Comparison of ENCODE assay signal across 2 cellular contexts in genomic region chr17:76528528-76529223, GRCh38.
TF ChIP-seq lines count a peak whose summit lies in the region.

No MANE protein-coding gene starts in this region.

TF ChIP-seq in HCT116, 20 proteins besides CTCF, POLR2A, EP300 and RAD21:
- TF ChIP-seq JUND (IDR thresholded peaks at IDR 0.05) (no peak), SIN3A (IDR thresholded peaks at IDR 0.05; ENCODE audit: low read depth) (no peak), ATF3 (IDR thresholded peaks at IDR 0.05) (no peak), ZBTB33 (IDR thresholded peaks at IDR 0.05; ENCODE audit: extremely low read depth, insufficient replicate concordance, low read length) (no peak), EZH2 (IDR thresholded peaks at IDR 0.05) (no peak), SP1 (IDR thresholded peaks at IDR 0.05; ENCODE audit: low read depth) (no peak), EGR1 (IDR thresholded peaks at IDR 0.05; ENCODE audit: low read depth) (no peak)
- TF ChIP-seq, protein P1, sequence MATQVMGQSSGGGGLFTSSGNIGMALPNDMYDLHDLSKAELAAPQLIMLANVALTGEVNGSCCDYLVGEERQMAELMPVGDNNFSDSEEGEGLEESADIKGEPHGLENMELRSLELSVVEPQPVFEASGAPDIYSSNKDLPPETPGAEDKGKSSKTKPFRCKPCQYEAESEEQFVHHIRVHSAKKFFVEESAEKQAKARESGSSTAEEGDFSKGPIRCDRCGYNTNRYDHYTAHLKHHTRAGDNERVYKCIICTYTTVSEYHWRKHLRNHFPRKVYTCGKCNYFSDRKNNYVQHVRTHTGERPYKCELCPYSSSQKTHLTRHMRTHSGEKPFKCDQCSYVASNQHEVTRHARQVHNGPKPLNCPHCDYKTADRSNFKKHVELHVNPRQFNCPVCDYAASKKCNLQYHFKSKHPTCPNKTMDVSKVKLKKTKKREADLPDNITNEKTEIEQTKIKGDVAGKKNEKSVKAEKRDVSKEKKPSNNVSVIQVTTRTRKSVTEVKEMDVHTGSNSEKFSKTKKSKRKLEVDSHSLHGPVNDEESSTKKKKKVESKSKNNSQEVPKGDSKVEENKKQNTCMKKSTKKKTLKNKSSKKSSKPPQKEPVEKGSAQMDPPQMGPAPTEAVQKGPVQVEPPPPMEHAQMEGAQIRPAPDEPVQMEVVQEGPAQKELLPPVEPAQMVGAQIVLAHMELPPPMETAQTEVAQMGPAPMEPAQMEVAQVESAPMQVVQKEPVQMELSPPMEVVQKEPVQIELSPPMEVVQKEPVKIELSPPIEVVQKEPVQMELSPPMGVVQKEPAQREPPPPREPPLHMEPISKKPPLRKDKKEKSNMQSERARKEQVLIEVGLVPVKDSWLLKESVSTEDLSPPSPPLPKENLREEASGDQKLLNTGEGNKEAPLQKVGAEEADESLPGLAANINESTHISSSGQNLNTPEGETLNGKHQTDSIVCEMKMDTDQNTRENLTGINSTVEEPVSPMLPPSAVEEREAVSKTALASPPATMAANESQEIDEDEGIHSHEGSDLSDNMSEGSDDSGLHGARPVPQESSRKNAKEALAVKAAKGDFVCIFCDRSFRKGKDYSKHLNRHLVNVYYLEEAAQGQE (IDR thresholded peaks at IDR 0.05; ENCODE audit: low read depth), result no peak

TF ChIP-seq in HEK293T, 16 proteins besides CTCF, POLR2A, EP300 and RAD21:
- TF ChIP-seq L3MBTL2 (conservative IDR thresholded peaks at IDR 0.05) (no peak), TARDBP (IDR thresholded peaks at IDR 0.05) (no peak), ELF4 (IDR thresholded peaks at IDR 0.05) (no peak), CTBP1 (IDR thresholded peaks at IDR 0.05; ENCODE audit: borderline replicate concordance) (no peak), BHLHE40 (IDR thresholded peaks at IDR 0.05; ENCODE audit: borderline replicate concordance) (no peak), FOXA1 (IDR thresholded peaks at IDR 0.05) (no peak), PKNOX1 (IDR thresholded peaks at IDR 0.05) (no peak), SUZ12 (IDR thresholded peaks at IDR 0.05) (no peak), ARNT (IDR thresholded peaks at IDR 0.05) (no peak), ZNF384 (IDR thresholded peaks at IDR 0.05) (no peak), SP1 (IDR thresholded peaks at IDR 0.05) (no peak), NFRKB (IDR thresholded peaks at IDR 0.05) (no peak), FOXK2 (IDR thresholded peaks at IDR 0.05) (no peak)
TF ChIP-seq in HEK293T: peak in this region for 0.
